ENCODE assay signal across 26 cellular contexts in the genomic region with DNA sequence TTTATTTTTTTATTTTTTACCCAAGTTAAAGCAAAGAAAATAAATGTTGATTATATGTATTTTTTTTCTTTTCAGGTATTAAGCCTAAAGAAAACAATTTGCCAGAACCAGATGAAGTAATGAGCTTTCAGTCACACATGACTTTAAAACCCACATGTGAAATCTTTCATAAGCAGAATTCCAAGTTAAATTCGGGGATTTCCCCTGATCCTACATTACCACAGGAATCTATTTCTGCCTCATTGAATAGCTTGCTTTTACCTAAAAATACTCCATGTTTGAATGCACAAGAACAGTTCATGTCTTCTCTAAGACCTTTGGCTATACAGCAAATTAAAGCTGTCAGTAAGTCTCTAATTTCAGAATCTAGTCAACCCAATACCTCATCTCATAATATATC. TPM values are rescaled to one million over a fixed set of nuclear protein-coding genes. Genes with fewer than 3 reads are reported as not detected.
"Had no signal": no experiment of that assay in that cellular context is flagged by ENCODE, and none has a peak within 500 bp of the region (broad histone marks: within the 10 kb centered on the region; RNA-seq: fewer than 3 reads in every experiment).

No MANE protein-coding gene starts in this region.

- ATAC-seq: activated naive CD4-positive, alpha-beta T cell treated with anti-CD3 and anti-CD28 coated beads, Interleukin-2, amount 50 U/mL, for 72 hours; activated T-helper 17 cell treated with anti-CD3 and anti-CD28 coated beads, Interleukin-2, amount 50 U/mL, for 72 hours; esophagus mucosa; gastroesophageal sphincter; heart left ventricle; left lobe of liver; lower lobe of right lung; mucosa of descending colon; stimulated activated naive CD8-positive, alpha-beta T cell treated with anti-CD3 and anti-CD28 coated beads, Interleukin-15, Interleukin-2, amounts not matched to agents 100 U/mL and 50 U/mL, for 24 hours; upper lobe of right lung had no signal

- H3K4me3 ChIP-seq: cardiac muscle cell, gastroesophageal sphincter, heart left ventricle, lower lobe of right lung, mucosa of descending colon, thyroid gland, upper lobe of right lung had no signal

- H3K36me3 ChIP-seq: thyroid gland had no signal

- H3K9me3 ChIP-seq: gastroesophageal sphincter, heart left ventricle, lower lobe of right lung, mucosa of descending colon, thyroid gland, upper lobe of right lung had no signal

- H3K27ac ChIP-seq: cardiac muscle cell, gastroesophageal sphincter, heart left ventricle, lower lobe of right lung, thyroid gland, upper lobe of right lung had no signal

- H3K4me1 ChIP-seq: gastroesophageal sphincter, heart left ventricle, lower lobe of right lung, thyroid gland, upper lobe of right lung had no signal

- DNase-seq: activated T-cell treated with anti-CD3 and anti-CD28 coated beads, Interleukin-2, amount 50 U/mL, for 1 hour; amniotic stem cell; effector memory CD4-positive, alpha-beta T cell; heart left ventricle; islet precursor cell; lower lobe of right lung; mesendoderm; mucosa of descending colon; naive B cell; occipital lobe; posterior cingulate gyrus; stimulated activated CD4-positive, alpha-beta T cell treated with anti-CD3 and anti-CD28 coated beads, Interleukin-4, amount 100 ng/mL, for 4 hours; stimulated activated naive CD8-positive, alpha-beta T cell treated with anti-CD3 and anti-CD28 coated beads, Interleukin-15, Interleukin-2, amounts not matched to agents 100 U/mL and 50 U/mL, for 24 hours; T-helper 9 cell; thyroid gland; upper lobe of right lung had no signal

- H3K27me3 ChIP-seq: cardiac muscle cell, gastroesophageal sphincter, heart left ventricle, thyroid gland, upper lobe of right lung had no signal

RNA-seq across cellular contexts. Expression of a gene that starts 35.7 kb away (rescaled TPM):
- total RNA-seq: activated naive CD4-positive, alpha-beta T cell treated with anti-CD3 and anti-CD28 coated beads, Interleukin-2, amount 50 U/mL, for 72 hours; activated T-helper 17 cell treated with anti-CD3 and anti-CD28 coated beads, Interleukin-2, amount 50 U/mL, for 72 hours; cardiac muscle cell; dermis microvascular lymphatic vessel endothelial cell; esophagus mucosa; gastroesophageal sphincter; heart left ventricle; left lobe of liver; lower lobe of right lung; mucosa of descending colon; occipital lobe; subcutaneous adipose tissue; T-helper 1 cell treated with Interleukin-12 subunit alpha and Interleukin-12 subunit beta and Interleukin-4 antibody, amounts not matched to agents 30 ng/mL and 1 ng/mL, for 36 hours; thyroid gland; upper lobe of right lung had no signal
- polyA plus RNA-seq: cardiac muscle cell, heart left ventricle, neural cell had no signal
